In genomic region chr22:30511903-30512302, GRCh38 we compare ENCODE assay signal across 26 cellular contexts. TPM values are rescaled to one million over a fixed set of nuclear protein-coding genes. Genes with fewer than 3 reads are reported as not detected.
"Had no signal": no experiment of that assay in that cellular context is flagged by ENCODE, and none has a peak within 500 bp of the region (broad histone marks: within the 10 kb centered on the region; RNA-seq: fewer than 3 reads in every experiment).

No MANE protein-coding gene starts in this region.

- DNase-seq: Karpas-422, KG1, MM.1S, NCI-H1048, NCI-H1105, NCI-H1417, NCI-H1436 treated with DMSO at 0.1 percent for 48 hours, NCI-H1694, NCI-H187 treated with DMSO at 0.1 percent for 48 hours, NCI-H2029 treated with DMSO at 0.1 percent for 48 hours, NCI-H2107, NCI-H2171, NCI-H226, NCI-H446, NCI-H510A, NCI-H524 treated with DMSO at 0.1 percent for 48 hours, NCI-H69, NCI-H774, Right ventricle myocardium superior, RPMI8226, SIG-M5, SK-N-SH, SW 1271, T-cell had no signal

- ATAC-seq: T-cell had no signal

- H3K4me1 Mint-ChIP-seq: T-cell had no signal

- H3K4me3 Mint-ChIP-seq: T-cell had no signal

- H3K27ac ChIP-seq: SJSA1 had no signal

- H3K36me3 Mint-ChIP-seq: T-cell had no signal

- H3K9ac ChIP-seq: SK-N-SH had no signal

- H3K4me1 ChIP-seq: SJSA1 had no signal

- H3K9me3 Mint-ChIP-seq: T-cell had no signal

- H3K4me2 ChIP-seq: SK-N-SH had no signal

- H3K4me3 ChIP-seq: SJSA1 had no signal

- H3K36me3 ChIP-seq: SJSA1 had no signal

- H3K27ac Mint-ChIP-seq: T-cell had no signal

- H3K9me3 ChIP-seq: SK-N-SH had no signal

RNA-seq across cellular contexts. Expression of gene SEC14L4, which starts 6.4 kb away (rescaled TPM):
- total RNA-seq: HT1080, Right ventricle myocardium superior, SJSA1 had no signal
- polyA plus RNA-seq: SK-N-SH had no signal

RNA-seq across cellular contexts. Expression of gene SEC14L6, which starts 34.6 kb away (rescaled TPM):
- total RNA-seq: HT1080, Right ventricle myocardium superior, SJSA1 had no signal
- polyA plus RNA-seq: SK-N-SH had no signal

RNA-seq across cellular contexts. Expression of gene SEC14L3, which starts 40.1 kb away (rescaled TPM):
- total RNA-seq: HT1080, Right ventricle myocardium superior, SJSA1, T-cell had no signal
- polyA plus RNA-seq: SK-N-SH had no signal
